In genomic region chr14:24338843-24339242, GRCh38 we compare ENCODE assay signal across 9 cellular contexts. TPM values are rescaled to one million over a fixed set of nuclear protein-coding genes. Genes with fewer than 3 reads are reported as not detected.
DNase-seq lines count a peak whose midpoint lies in the region; ATAC-seq, FAIRE-seq and TF ChIP-seq lines count a peak whose summit lies in the region.
"Had no signal": no experiment of that assay in that cellular context is flagged by ENCODE, and none has a peak within 500 bp of the region (broad histone marks: within the 10 kb centered on the region; RNA-seq: fewer than 3 reads in every experiment).

No MANE protein-coding gene starts in this region.

- H3K27ac Mint-ChIP-seq in CD4-positive, CD25-positive, alpha-beta regulatory T cell = peak overlapping the region in 2 of 3 donors; percentile 44 to 97

- CTCF ChIA-PET in endothelial cell of umbilical vein (lab: Charles Lee) = interaction anchor here (0.8 to 20.1 kb wide), 4 partner anchors 17 to 95 kb away, joined by 4 to 811 read pairs (median 9); partner anchors contain the start of genes CBLN3 and KHNYN

- no peaks in the 10 kb centered on the region for H4K20me1 ChIP-seq in endothelial cell of umbilical vein (replicated peaks; ENCODE audit: control insufficient read depth, extremely low read depth, insufficient read depth, low read length)

- H3K4me2 ChIP-seq in endothelial cell of umbilical vein (ENCODE audit: insufficient read depth, low read length) = peak overlapping the region; percentile 40

- no peak for TF ChIP-seq POLR2A in endothelial cell of umbilical vein (IDR thresholded peaks at IDR 0.05; ENCODE audit: low read depth, low read length)

- no peak overlapping the region for H3K27ac ChIP-seq in CD4-positive, CD25-positive, alpha-beta regulatory T cell (ENCODE audit: insufficient read depth, low read length, poor library complexity, severe bottlenecking)
- H3K27ac ChIP-seq in HUES64 (ENCODE audit: low read depth, low read length) (no peak overlapping the region), endothelial cell of umbilical vein (ENCODE audit: insufficient read depth, low read depth, low read length) (no peak overlapping the region), pancreas (no peak overlapping the region)

- H3K4me1 ChIP-seq in CD4-positive, CD25-positive, alpha-beta regulatory T cell (ENCODE audit: control insufficient read depth, insufficient read depth, low read length, poor library complexity, severe bottlenecking) = peaks cover 32% of the 10 kb centered on the region
- H3K4me1 ChIP-seq in HUES64 (ENCODE audit: insufficient read depth, low read length) (no peaks in the 10 kb centered on the region), endothelial cell of umbilical vein (ENCODE audit: control insufficient read depth, extremely low read depth, insufficient read depth, low read length) (peaks cover 24% of the 10 kb centered on the region), pancreas (peaks cover 0 to 15% (median 7%) of the 10 kb centered on the region in 3 donors)

- peaks cover 1% of the 10 kb centered on the region for H3K27me3 ChIP-seq in CD4-positive, CD25-positive, alpha-beta regulatory T cell (ENCODE audit: control insufficient read depth, insufficient read depth, low read length)
- peaks cover 95% of the 10 kb centered on the region for H3K27me3 ChIP-seq in HUES64 (ENCODE audit: insufficient read depth, low read length)
- peaks cover 5 to 9% of the 10 kb centered on the region in 2 experiments for H3K27me3 ChIP-seq in endothelial cell of umbilical vein (ENCODE audit: control insufficient read depth in 2 of 2, insufficient read depth in 2 of 2, low read length in 2 of 2)
- H3K27me3 ChIP-seq in pancreas = no peaks in the 10 kb centered on the region

- H3K4me1 Mint-ChIP-seq in CD4-positive, CD25-positive, alpha-beta regulatory T cell = peaks cover 0 to 46% (median 25%) of the 10 kb centered on the region in 4 donors

- H3K9ac ChIP-seq in HUES64 (ENCODE audit: low read depth, low read length) (no peak overlapping the region), endothelial cell of umbilical vein (replicated peaks; ENCODE audit: extremely low read depth, insufficient read depth, low read length) (no peak overlapping the region)

- TF ChIP-seq CTCF in endothelial cell of umbilical vein (IDR thresholded peaks at IDR 0.05; ENCODE audit: extremely low read depth in 1 of 2, insufficient read depth in 1 of 2, low read depth in 1 of 2, low read length in 2 of 2) (no peak), pancreas (IDR thresholded peaks at IDR 0.05) (no peak)

- no TSS peak for BruUV-seq in endothelial cell of umbilical vein (replicated peaks; lab: Mats Ljungman, UMichigan)

- H3K4me3 Mint-ChIP-seq in CD4-positive, CD25-positive, alpha-beta regulatory T cell = peak overlapping the region; percentile 86 to 98 (median 97)

- peaks cover 0 to 2% (median 0%) of the 10 kb centered on the region in 7 donors for H3K9me3 Mint-ChIP-seq in CD4-positive, CD25-positive, alpha-beta regulatory T cell

- no peak overlapping the region for H2AFZ ChIP-seq in endothelial cell of umbilical vein (ENCODE audit: low read depth, low read length)

- ATAC-seq in CD4-positive, CD25-positive, alpha-beta regulatory T cell (ENCODE audit: low read depth in 2 of 2) = no peak
- ATAC-seq in pancreas (no peak), HG03095 (IDR thresholded peaks at IDR 0.05; ENCODE audit: unreplicated experiment) (no peak)

- no peaks in the 10 kb centered on the region for H3K9me1 ChIP-seq in endothelial cell of umbilical vein (replicated peaks; ENCODE audit: control insufficient read depth, extremely low read depth, insufficient read depth, low read length)

- POLR2A ChIA-PET in endothelial cell of umbilical vein (lab: Charles Lee) = no interaction called here

- no peaks in the 10 kb centered on the region for H3K79me2 ChIP-seq in endothelial cell of umbilical vein (ENCODE audit: control insufficient read depth, insufficient read depth, low read length)

- FAIRE-seq in endothelial cell of umbilical vein (lab: Jason Lieb, UNC) = no peak
- no peak for FAIRE-seq in pancreas (lab: Jason Lieb, UNC)

- dilution Hi-C loops in endothelial cell of umbilical vein (cut with MboI; ENCODE audit: extremely low pct_ligation_motif_present, low sequenced_read_pairs) = no loop called here

- peak overlapping the region; percentile 35 for H3K4me3 ChIP-seq in CD4-positive, CD25-positive, alpha-beta regulatory T cell (ENCODE audit: low read depth, low read length)
- peak overlapping the region; percentile 66 for H3K4me3 ChIP-seq in HUES64 (ENCODE audit: low read length)
- H3K4me3 ChIP-seq in endothelial cell of umbilical vein (replicated peaks in 1 of 3; ENCODE audit: insufficient read depth in 1 of 3, low read depth in 1 of 3, low read length in 3 of 3) = no peak overlapping the region
- peak overlapping the region in 3 of 4 donors; percentile 46 to 61 (median 50) for H3K4me3 ChIP-seq in pancreas

- WGBS in HUES64 = 71% methylated on average over 14 of the region's 14 CpGs
- WGBS in pancreas, 2 donors = 74 to 76% methylated on average over 14 of the region's 14 CpGs

- DNase-seq in CD4-positive, CD25-positive, alpha-beta regulatory T cell = no peak
- DNase-seq in endothelial cell of umbilical vein (ENCODE audit: low read depth, low spot score) (no peak), pancreas (no peak), NCI-H1417 (lab: John Stamatoyannopoulos, UW) (no peak), NCI-H128 (lab: John Stamatoyannopoulos, UW; ENCODE audit: unreplicated experiment) (no peak)
- DNase-seq in stimulated activated CD4-positive, alpha-beta T cell treated with anti-CD3 and anti-CD28 coated beads, Interleukin-1b, Interleukin-23, amount 100 ng/mL, for 48 hours = no peak

- peaks cover 54% of the 10 kb centered on the region for H3K27me3 Mint-ChIP-seq in CD4-positive, CD25-positive, alpha-beta regulatory T cell

- peaks cover 18% of the 10 kb centered on the region for H3K36me3 ChIP-seq in CD4-positive, CD25-positive, alpha-beta regulatory T cell (ENCODE audit: control insufficient read depth, insufficient read depth, low read length)
- no peaks in the 10 kb centered on the region for H3K36me3 ChIP-seq in HUES64 (ENCODE audit: insufficient read depth, low read length)
- no peaks in the 10 kb centered on the region for H3K36me3 ChIP-seq in endothelial cell of umbilical vein (ENCODE audit: control insufficient read depth in 2 of 2, extremely low read depth in 1 of 2, insufficient read depth in 2 of 2, low read length in 2 of 2)
- H3K36me3 ChIP-seq in pancreas = peaks cover 0 to 5% (median 0%) of the 10 kb centered on the region in 3 donors

- peaks cover 25% of the 10 kb centered on the region for H3K36me3 Mint-ChIP-seq in CD4-positive, CD25-positive, alpha-beta regulatory T cell

- intact Hi-C loops in endothelial cell of umbilical vein (cut with micrococcal nuclease) (loop anchor here (1.0 kb wide), 1 partner anchor 73 kb away; no protein-coding TSS in a partner anchor), pancreas (cut with DNase I) (loop anchor here in 1 of 3 donors (10.0 kb wide), 1 partner anchor 96 kb away; no protein-coding TSS in a partner anchor)

- no peaks in the 10 kb centered on the region for H3K9me3 ChIP-seq in CD4-positive, CD25-positive, alpha-beta regulatory T cell (ENCODE audit: control insufficient read depth in 2 of 2, low read length in 2 of 2)
- H3K9me3 ChIP-seq in HUES64 (ENCODE audit: insufficient read depth, low read depth, low read length) (no peaks in the 10 kb centered on the region), endothelial cell of umbilical vein (replicated peaks; ENCODE audit: control insufficient read depth, insufficient read depth, low read length) (no peaks in the 10 kb centered on the region), pancreas (no peaks in the 10 kb centered on the region)

RNA-seq across cellular contexts. Expression of gene RIPK3, which starts 0.9 kb away (rescaled TPM):
- total RNA-seq in CD4-positive, CD25-positive, alpha-beta regulatory T cell = 41.2 TPM
- polyA plus RNA-seq in CD4-positive, CD25-positive, alpha-beta regulatory T cell = 10 to 100 TPM; 14.9 to 24.6 (median 19.4) TPM
- polyA plus RNA-seq in HUES64 (2013, experiment 1 of 2) = not detected
- not detected for polyA plus RNA-seq in HUES64 (2013, experiment 2 of 2)
- total RNA-seq in endothelial cell of umbilical vein = 5.1 and 9.0 TPM in 2 replicates
- polyA plus RNA-seq in endothelial cell of umbilical vein = 2.4 and 3.1 TPM in 2 replicates
- 1.7 and 1.8 TPM in 2 replicates for polyA plus RNA-seq in endothelial cell of umbilical vein (2011; cell fraction: cytosol; rRNA removed)
- 14.7 and 15.4 TPM in 2 replicates for polyA plus RNA-seq in endothelial cell of umbilical vein (2011; cell fraction: nucleus; rRNA removed)
- polyA plus RNA-seq in endothelial cell of umbilical vein (2012) = 1.4 and 2.6 TPM in 2 replicates
- 2.3 and 3.4 TPM in 2 replicates for polyA minus RNA-seq in endothelial cell of umbilical vein
- polyA minus RNA-seq in endothelial cell of umbilical vein (2011; cell fraction: cytosol; rRNA and poly(A)+ RNA removed) = not detected
- 4.3 and 7.8 TPM in 2 replicates for polyA minus RNA-seq in endothelial cell of umbilical vein (2011; cell fraction: nucleus; rRNA and poly(A)+ RNA removed)
- 10 to 100 TPM in 1 of 6 donors, 1 to 10 TPM in 5; 3.9 to 12.1 (median 5.7) TPM for total RNA-seq in pancreas
- 10 to 100 TPM; 12.9 to 13.0 TPM for polyA plus RNA-seq in pancreas
- total RNA-seq: NCI-H460 had no signal

RNA-seq across cellular contexts. Expression of gene ADCY4, which starts 4.0 kb away (rescaled TPM):
- total RNA-seq in CD4-positive, CD25-positive, alpha-beta regulatory T cell = 10.7 TPM
- under 1 TPM in 2 of 4 donors, not detected in 2; 0.32 to 0.39 TPM for polyA plus RNA-seq in CD4-positive, CD25-positive, alpha-beta regulatory T cell
- polyA plus RNA-seq in HUES64 (2013, experiment 1 of 2) = 0.20 TPM
- 0.63 TPM for polyA plus RNA-seq in HUES64 (2013, experiment 2 of 2)
- total RNA-seq in endothelial cell of umbilical vein (84.0 and 87.0 TPM in 2 replicates), pancreas (10 to 100 TPM in 1 of 6 donors, 1 to 10 TPM in 5; 3.2 to 10.6 (median 5.1) TPM)
- polyA plus RNA-seq in endothelial cell of umbilical vein (81.6 and 101 TPM in 2 replicates), pancreas (10 to 100 TPM; 33.8 to 59.3 TPM)
- 15.8 and 21.9 TPM in 2 replicates for polyA plus RNA-seq in endothelial cell of umbilical vein (2011; cell fraction: cytosol; rRNA removed)
- 689 and 864 TPM in 2 replicates for polyA plus RNA-seq in endothelial cell of umbilical vein (2011; cell fraction: nucleus; rRNA removed)
- 39.2 and 55.0 TPM in 2 replicates for polyA plus RNA-seq in endothelial cell of umbilical vein (2012)
- polyA minus RNA-seq in endothelial cell of umbilical vein = 76.2 and 112 TPM in 2 replicates
- not detected for polyA minus RNA-seq in endothelial cell of umbilical vein (2011; cell fraction: cytosol; rRNA and poly(A)+ RNA removed)
- polyA minus RNA-seq in endothelial cell of umbilical vein (2011; cell fraction: nucleus; rRNA and poly(A)+ RNA removed) = 147 and 206 TPM in 2 replicates

RNA-seq across cellular contexts. Expression of gene LTB4R, which starts 27.5 kb away (rescaled TPM):
- total RNA-seq in CD4-positive, CD25-positive, alpha-beta regulatory T cell = 17.5 TPM
- polyA plus RNA-seq in CD4-positive, CD25-positive, alpha-beta regulatory T cell = 1 to 10 TPM; 3.5 to 7.8 (median 6.3) TPM
- 3.7 TPM for polyA plus RNA-seq in HUES64 (2013, experiment 1 of 2)
- polyA plus RNA-seq in HUES64 (2013, experiment 2 of 2) = 3.7 TPM
- 6.2 and 10.5 TPM in 2 replicates for total RNA-seq in endothelial cell of umbilical vein
- polyA plus RNA-seq in endothelial cell of umbilical vein = 9.1 and 11.7 TPM in 2 replicates
- 2.1 and 3.0 TPM in 2 replicates for polyA plus RNA-seq in endothelial cell of umbilical vein (2011; cell fraction: cytosol; rRNA removed)
- polyA plus RNA-seq in endothelial cell of umbilical vein (2011; cell fraction: nucleus; rRNA removed) = 79.4 and 81.1 TPM in 2 replicates
- polyA plus RNA-seq in endothelial cell of umbilical vein (2012) = 4.8 and 6.3 TPM in 2 replicates
- 4.9 and 12.2 TPM in 2 replicates for polyA minus RNA-seq in endothelial cell of umbilical vein
- polyA minus RNA-seq in endothelial cell of umbilical vein (2011; cell fraction: cytosol; rRNA and poly(A)+ RNA removed) = 6.6 TPM
- 9.5 and 11.0 TPM in 2 replicates for polyA minus RNA-seq in endothelial cell of umbilical vein (2011; cell fraction: nucleus; rRNA and poly(A)+ RNA removed)
- total RNA-seq in pancreas = 1 to 10 TPM; 1.9 to 3.2 (median 2.3) TPM
- polyA plus RNA-seq in pancreas = 10 to 100 TPM; 13.0 to 15.5 TPM

RNA-seq across cellular contexts. Expression of gene LTB4R2, which starts 28.9 kb away (rescaled TPM):
- 18.1 TPM for total RNA-seq in CD4-positive, CD25-positive, alpha-beta regulatory T cell
- polyA plus RNA-seq in CD4-positive, CD25-positive, alpha-beta regulatory T cell = 1 to 10 TPM in 3 of 4 donors, under 1 TPM in 1; 1.00 to 2.2 (median 1.7) TPM
- 4.1 TPM for polyA plus RNA-seq in HUES64 (2013, experiment 1 of 2)
- polyA plus RNA-seq in HUES64 (2013, experiment 2 of 2) = 3.4 TPM
- total RNA-seq in endothelial cell of umbilical vein (9.1 and 13.1 TPM in 2 replicates), pancreas (1 to 10 TPM; 1.5 to 3.0 (median 2.2) TPM)
- polyA plus RNA-seq in endothelial cell of umbilical vein (5.5 and 7.6 TPM in 2 replicates), pancreas (1 to 10 TPM in 1 of 2 donors, under 1 TPM in 1; 0.73 to 3.1 TPM)
- polyA plus RNA-seq in endothelial cell of umbilical vein (2011; cell fraction: cytosol; rRNA removed) = 0.49 and 1.2 TPM in 2 replicates
- 52.9 and 53.1 TPM in 2 replicates for polyA plus RNA-seq in endothelial cell of umbilical vein (2011; cell fraction: nucleus; rRNA removed)
- polyA plus RNA-seq in endothelial cell of umbilical vein (2012) = 3.5 and 4.3 TPM in 2 replicates
- polyA minus RNA-seq in endothelial cell of umbilical vein = 5.9 and 6.8 TPM in 2 replicates
- 2.3 TPM for polyA minus RNA-seq in endothelial cell of umbilical vein (2011; cell fraction: cytosol; rRNA and poly(A)+ RNA removed)
- polyA minus RNA-seq in endothelial cell of umbilical vein (2011; cell fraction: nucleus; rRNA and poly(A)+ RNA removed) = 15.5 and 16.1 TPM in 2 replicates

RNA-seq across cellular contexts. Expression of gene NFATC4, which starts 29.1 kb away (rescaled TPM):
- total RNA-seq in CD4-positive, CD25-positive, alpha-beta regulatory T cell = not detected
- not detected for polyA plus RNA-seq in CD4-positive, CD25-positive, alpha-beta regulatory T cell
- polyA plus RNA-seq in HUES64 (2013, experiment 1 of 2) = 19.3 TPM
- 28.7 TPM for polyA plus RNA-seq in HUES64 (2013, experiment 2 of 2)
- 88.1 and 88.5 TPM in 2 replicates for total RNA-seq in endothelial cell of umbilical vein
- polyA plus RNA-seq in endothelial cell of umbilical vein = 79.5 and 94.8 TPM in 2 replicates
- 30.9 and 43.0 TPM in 2 replicates for polyA plus RNA-seq in endothelial cell of umbilical vein (2011; cell fraction: cytosol; rRNA removed)
- polyA plus RNA-seq in endothelial cell of umbilical vein (2011; cell fraction: nucleus; rRNA removed) = 378 and 485 TPM in 2 replicates
- 37.3 and 52.7 TPM in 2 replicates for polyA plus RNA-seq in endothelial cell of umbilical vein (2012)
- 51.3 and 57.5 TPM in 2 replicates for polyA minus RNA-seq in endothelial cell of umbilical vein
- polyA minus RNA-seq in endothelial cell of umbilical vein (2011; cell fraction: cytosol; rRNA and poly(A)+ RNA removed) = not detected
- 44.2 and 56.3 TPM in 2 replicates for polyA minus RNA-seq in endothelial cell of umbilical vein (2011; cell fraction: nucleus; rRNA and poly(A)+ RNA removed)
- total RNA-seq in pancreas = 10 to 100 TPM in 3 of 6 donors, 1 to 10 TPM in 3; 3.3 to 27.5 (median 10.5) TPM
- polyA plus RNA-seq in pancreas = 10 to 100 TPM; 77.0 to 97.9 TPM

Comparison
In these comparisons a context has a peak if more than half of its experiments do, and no peak if none do; other contexts are left out.
1. H3K4me3 ChIP-seq: peak in CD4-positive, CD25-positive, alpha-beta regulatory T cell (single experiment), HUES64 (single experiment) and pancreas (3 of 4); none in endothelial cell of umbilical vein (0 of 3).